ENCODE assay signal across 1 cellular context in the genomic region with DNA sequence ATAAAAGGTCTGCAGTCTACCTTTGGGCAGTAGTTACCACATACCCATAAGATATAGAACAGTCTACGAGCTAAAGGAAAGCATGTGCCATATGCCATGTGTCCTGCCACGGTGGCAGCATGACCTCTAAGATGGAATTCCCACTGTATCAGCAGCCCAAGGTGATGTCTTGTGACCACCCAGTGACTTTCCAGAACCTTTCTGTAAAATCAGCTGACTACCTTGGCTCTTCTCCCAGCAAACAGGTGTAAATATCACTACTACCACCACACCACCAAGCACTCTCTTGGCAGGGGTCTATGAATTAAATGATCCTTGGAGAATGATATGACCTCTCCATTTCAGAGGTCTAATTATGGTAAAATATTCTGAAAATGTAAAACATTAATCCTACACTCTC.
TF ChIP-seq lines count a peak whose summit lies in the region.

No MANE protein-coding gene starts in this region.

TF ChIP-seq in WTC11, 78 proteins besides CTCF, POLR2A, EP300 and RAD21 (continued from another document):
- TF ChIP-seq, protein P1, sequence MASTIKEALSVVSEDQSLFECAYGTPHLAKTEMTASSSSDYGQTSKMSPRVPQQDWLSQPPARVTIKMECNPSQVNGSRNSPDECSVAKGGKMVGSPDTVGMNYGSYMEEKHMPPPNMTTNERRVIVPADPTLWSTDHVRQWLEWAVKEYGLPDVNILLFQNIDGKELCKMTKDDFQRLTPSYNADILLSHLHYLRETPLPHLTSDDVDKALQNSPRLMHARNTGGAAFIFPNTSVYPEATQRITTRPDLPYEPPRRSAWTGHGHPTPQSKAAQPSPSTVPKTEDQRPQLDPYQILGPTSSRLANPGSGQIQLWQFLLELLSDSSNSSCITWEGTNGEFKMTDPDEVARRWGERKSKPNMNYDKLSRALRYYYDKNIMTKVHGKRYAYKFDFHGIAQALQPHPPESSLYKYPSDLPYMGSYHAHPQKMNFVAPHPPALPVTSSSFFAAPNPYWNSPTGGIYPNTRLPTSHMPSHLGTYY (CRISPR knock-in tag; IDR thresholded peaks at IDR 0.05): no peak
- TF ChIP-seq, protein P2, sequence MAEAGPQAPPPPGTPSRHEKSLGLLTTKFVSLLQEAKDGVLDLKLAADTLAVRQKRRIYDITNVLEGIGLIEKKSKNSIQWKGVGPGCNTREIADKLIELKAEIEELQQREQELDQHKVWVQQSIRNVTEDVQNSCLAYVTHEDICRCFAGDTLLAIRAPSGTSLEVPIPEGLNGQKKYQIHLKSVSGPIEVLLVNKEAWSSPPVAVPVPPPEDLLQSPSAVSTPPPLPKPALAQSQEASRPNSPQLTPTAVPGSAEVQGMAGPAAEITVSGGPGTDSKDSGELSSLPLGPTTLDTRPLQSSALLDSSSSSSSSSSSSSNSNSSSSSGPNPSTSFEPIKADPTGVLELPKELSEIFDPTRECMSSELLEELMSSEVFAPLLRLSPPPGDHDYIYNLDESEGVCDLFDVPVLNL (CRISPR knock-in tag; IDR thresholded peaks at IDR 0.05; ENCODE audit: borderline replicate concordance, low read depth): no peak
- TF ChIP-seq TEAD1 (CRISPR knock-in tag; IDR thresholded peaks at IDR 0.05): no peak
- TF ChIP-seq, protein P3, sequence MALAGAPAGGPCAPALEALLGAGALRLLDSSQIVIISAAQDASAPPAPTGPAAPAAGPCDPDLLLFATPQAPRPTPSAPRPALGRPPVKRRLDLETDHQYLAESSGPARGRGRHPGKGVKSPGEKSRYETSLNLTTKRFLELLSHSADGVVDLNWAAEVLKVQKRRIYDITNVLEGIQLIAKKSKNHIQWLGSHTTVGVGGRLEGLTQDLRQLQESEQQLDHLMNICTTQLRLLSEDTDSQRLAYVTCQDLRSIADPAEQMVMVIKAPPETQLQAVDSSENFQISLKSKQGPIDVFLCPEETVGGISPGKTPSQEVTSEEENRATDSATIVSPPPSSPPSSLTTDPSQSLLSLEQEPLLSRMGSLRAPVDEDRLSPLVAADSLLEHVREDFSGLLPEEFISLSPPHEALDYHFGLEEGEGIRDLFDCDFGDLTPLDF (CRISPR knock-in tag; IDR thresholded peaks at IDR 0.05): no peak
- TF ChIP-seq, protein P4, sequence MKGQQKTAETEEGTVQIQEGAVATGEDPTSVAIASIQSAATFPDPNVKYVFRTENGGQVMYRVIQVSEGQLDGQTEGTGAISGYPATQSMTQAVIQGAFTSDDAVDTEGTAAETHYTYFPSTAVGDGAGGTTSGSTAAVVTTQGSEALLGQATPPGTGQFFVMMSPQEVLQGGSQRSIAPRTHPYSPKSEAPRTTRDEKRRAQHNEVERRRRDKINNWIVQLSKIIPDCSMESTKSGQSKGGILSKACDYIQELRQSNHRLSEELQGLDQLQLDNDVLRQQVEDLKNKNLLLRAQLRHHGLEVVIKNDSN (CRISPR knock-in tag; IDR thresholded peaks at IDR 0.05): no peak
TF ChIP-seq in WTC11: peak in this region for 0.
